Comparison of ENCODE assay signal across 7 cellular contexts in the genomic region with DNA sequence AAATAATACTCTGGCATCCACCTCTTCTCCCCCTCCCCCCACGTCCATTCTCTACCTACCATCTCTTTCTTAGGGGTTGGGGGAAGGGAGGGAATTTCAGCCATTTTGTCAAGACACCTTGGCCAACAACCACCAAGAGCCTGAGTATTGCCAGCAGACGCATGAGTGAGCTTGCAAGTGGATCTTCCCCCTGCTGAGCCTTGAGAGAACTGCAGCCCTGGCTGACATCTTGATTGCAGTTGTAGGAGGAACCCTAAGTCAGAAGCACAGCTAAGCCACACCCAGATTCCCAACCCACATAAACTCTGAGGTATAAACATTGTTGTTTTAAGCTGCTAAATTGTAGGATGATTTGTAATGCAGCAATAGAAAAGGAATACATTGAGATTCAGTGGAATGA.
DNase-seq lines count a peak whose midpoint lies in the region; ATAC-seq and TF ChIP-seq lines count a peak whose summit lies in the region.

No MANE protein-coding gene starts in this region.

- H3K27ac ChIP-seq in HEK293 (ENCODE audit: extremely low read depth, low read depth, low read length) = no peak overlapping the region

- H3K4me3 Mint-ChIP-seq in activated CD8-positive, alpha-beta memory T cell treated with anti-CD3 and anti-CD28 coated beads, Interleukin-2, amount 10 ng/mL, durations not matched to agents 7 days and 5 days = no peak overlapping the region

- no peaks in the 10 kb centered on the region for H3K9me3 ChIP-seq in HEK293 (ENCODE audit: control insufficient read depth, insufficient read depth, low read depth, low read length)

- no peaks in the 10 kb centered on the region for H3K9me3 Mint-ChIP-seq in activated CD8-positive, alpha-beta memory T cell treated with anti-CD3 and anti-CD28 coated beads, Interleukin-2, amount 10 ng/mL, durations not matched to agents 7 days and 5 days (ENCODE audit: low read depth)

- TF ChIP-seq CTCF in HEK293 (tag by site-specific recombination; IDR thresholded peaks at IDR 0.05) (no peak), kidney epithelial cell (IDR thresholded peaks at IDR 0.05; ENCODE audit: insufficient read depth, low read length, poor library complexity, severe bottlenecking) (peak; percentile 34)

- H3K4me3 ChIP-seq in HEK293 (ENCODE audit: low read depth, low read length) (no peak overlapping the region), kidney epithelial cell (ENCODE audit: low read depth, low read length) (no peak overlapping the region)

- H3K27ac Mint-ChIP-seq in activated CD8-positive, alpha-beta memory T cell treated with anti-CD3 and anti-CD28 coated beads, Interleukin-2, amount 10 ng/mL, durations not matched to agents 7 days and 5 days = no peak overlapping the region

- no peaks in the 10 kb centered on the region for H3K4me1 ChIP-seq in HEK293 (ENCODE audit: control insufficient read depth, insufficient read depth, low read length)

- peak; percentile 72 for ATAC-seq in GM18511 (IDR thresholded peaks at IDR 0.05; ENCODE audit: unreplicated experiment)
- no peak for ATAC-seq in activated CD8-positive, alpha-beta memory T cell treated with anti-CD3 and anti-CD28 coated beads, Interleukin-2, amount 10 ng/mL, durations not matched to agents 7 days and 5 days

- no peaks in the 10 kb centered on the region for H3K4me1 Mint-ChIP-seq in activated CD8-positive, alpha-beta memory T cell treated with anti-CD3 and anti-CD28 coated beads, Interleukin-2, amount 10 ng/mL, durations not matched to agents 7 days and 5 days

- H3K36me3 ChIP-seq in HEK293 (ENCODE audit: control insufficient read depth in 2 of 2, insufficient read depth in 1 of 2, low read length in 2 of 2) = no peaks in the 10 kb centered on the region
- H3K36me3 ChIP-seq in kidney epithelial cell (ENCODE audit: control insufficient read depth, insufficient read depth, low read length) = no peaks in the 10 kb centered on the region

- no peaks in the 10 kb centered on the region for H3K27me3 ChIP-seq in kidney epithelial cell (ENCODE audit: control insufficient read depth, insufficient read depth, low read length)

- DNase-seq in NCI-H2171 treated with DMSO at 0.1 percent for 48 hours (lab: John Stamatoyannopoulos, UW) (peak; percentile 12), kidney epithelial cell (ENCODE audit: low read depth) (no peak), T-helper 9 cell (no peak)
- DNase-seq in activated CD4-positive, CD25-positive, alpha-beta regulatory T cell (lab: John Stamatoyannopoulos, UW) = no peak
- DNase-seq in activated CD8-positive, alpha-beta memory T cell treated with anti-CD3 and anti-CD28 coated beads, Interleukin-2, amount 10 ng/mL, durations not matched to agents 7 days and 5 days = no peak

- CTCF ChIA-PET in HEK293 (lab: Yijun Ruan, JAX) = interaction anchor here (1.1 to 1.5 kb wide), 4 partner anchors 18 to 217 kb away, joined by 3 to 5 read pairs (median 4); no protein-coding TSS in a partner anchor
- CTCF ChIA-PET in activated CD8-positive, alpha-beta memory T cell treated with anti-CD3 and anti-CD28 coated beads, Interleukin-2, amount 10 ng/mL, durations not matched to agents 7 days and 5 days (lab: Charles Lee) = no interaction called here

- H3K27me3 Mint-ChIP-seq in activated CD8-positive, alpha-beta memory T cell treated with anti-CD3 and anti-CD28 coated beads, Interleukin-2, amount 10 ng/mL, durations not matched to agents 7 days and 5 days = peaks cover 4% of the 10 kb centered on the region

- H3K36me3 Mint-ChIP-seq in activated CD8-positive, alpha-beta memory T cell treated with anti-CD3 and anti-CD28 coated beads, Interleukin-2, amount 10 ng/mL, durations not matched to agents 7 days and 5 days = no peaks in the 10 kb centered on the region

- POLR2A ChIA-PET in HEK293 (lab: Yijun Ruan, JAX) = no interaction called here

TF ChIP-seq in HEK293, 187 proteins besides CTCF, POLR2A, EP300 and RAD21:
- TF ChIP-seq ZNF549 (tag by site-specific recombination; IDR thresholded peaks at IDR 0.05) (0 out of 2 replicates have a peak, but pooled peaks have one; percentile 22), EGR2 (tag by site-specific recombination; IDR thresholded peaks at IDR 0.05; ENCODE audit: low read depth) (no peak)
